ENCODE assay signal across 10 cellular contexts in genomic region chr1:160731564-160732349, GRCh38. TPM values are rescaled to one million over a fixed set of nuclear protein-coding genes. Genes with fewer than 3 reads are reported as not detected.
DNase-seq lines count a peak whose midpoint lies in the region; ATAC-seq and TF ChIP-seq lines count a peak whose summit lies in the region.
"Not testable (repeated sequence)": the region's sequence is repeated elsewhere in the genome, so short reads cannot be mapped to it uniquely, and the experiment has no call there.
"Had no signal": no experiment of that assay in that cellular context is flagged by ENCODE, and none has a peak within 500 bp of the region (broad histone marks: within the 10 kb centered on the region; RNA-seq: fewer than 3 reads in every experiment).

No MANE protein-coding gene starts in this region.

- peak overlapping the region; percentile 32 for H3K4me2 ChIP-seq in SU-DHL-6 (ENCODE audit: low read depth, low read length, poor library complexity, severe bottlenecking)

- peaks cover 33% of the 10 kb centered on the region for H3K9me3 Mint-ChIP-seq in activated T-helper 1 cell treated with anti-CD3 and anti-CD28 coated beads, Interleukin-12 subunit alpha, Interleukin-12 subunit beta, Interleukin-2, Interleukin-4 antibody, amounts not matched to agents 30 ng/mL and 10 ng/mL and 1 ng/mL, durations not matched to agents 14 hours and 24 hours and 36 hours
- peaks cover 19% of the 10 kb centered on the region for H3K9me3 Mint-ChIP-seq in dendritic cell treated with granulocyte-macrophage colony-stimulating factor and Interleukin-4, amounts not matched to agents 40 ng/mL and 50 ng/mL, for 4 days
- H3K9me3 Mint-ChIP-seq in stimulated activated memory B cell treated with anti-CD40 and anti-IgM and Interleukin-4, amounts not matched to agents 10 μg/mL and 1 μg/mL and 100 μg/mL, for 72 hours, result not testable (repeated sequence)

- not testable (repeated sequence) for TF ChIP-seq CTCF in GM06990 (IDR thresholded peaks at IDR 0.05; ENCODE audit: insufficient read depth, low read length, poor library complexity, severe bottlenecking); SU-DHL-6 (IDR thresholded peaks at IDR 0.05; ENCODE audit: insufficient read depth, low read length, poor library complexity, severe bottlenecking)

- not testable (repeated sequence) for H3F3A ChIP-seq in SU-DHL-6 (ENCODE audit: insufficient read depth)

- H3K36me3 Mint-ChIP-seq in activated T-helper 1 cell treated with anti-CD3 and anti-CD28 coated beads, Interleukin-12 subunit alpha, Interleukin-12 subunit beta, Interleukin-2, Interleukin-4 antibody, amounts not matched to agents 30 ng/mL and 10 ng/mL and 1 ng/mL, durations not matched to agents 14 hours and 24 hours and 36 hours (ENCODE audit: low read depth), result peaks cover 19% of the 10 kb centered on the region
- H3K36me3 Mint-ChIP-seq in dendritic cell treated with granulocyte-macrophage colony-stimulating factor and Interleukin-4, amounts not matched to agents 40 ng/mL and 50 ng/mL, for 4 days (ENCODE audit: low read depth), result not testable (repeated sequence)
- H3K36me3 Mint-ChIP-seq in stimulated activated memory B cell treated with anti-CD40 and anti-IgM and Interleukin-4, amounts not matched to agents 10 μg/mL and 1 μg/mL and 100 μg/mL, for 72 hours, result peaks cover 26% of the 10 kb centered on the region

- peak; percentile 31 for DNase-seq in GM06990 (ENCODE audit: extremely low read depth, insufficient read length)
- DNase-seq in activated T-helper 1 cell treated with anti-CD3 and anti-CD28 coated beads, Interleukin-12 subunit alpha, Interleukin-12 subunit beta, Interleukin-2, Interleukin-4 antibody, amounts not matched to agents 30 ng/mL and 10 ng/mL and 1 ng/mL, durations not matched to agents 14 hours and 24 hours and 36 hours (ENCODE audit: low spot score), result not testable (repeated sequence)

- ATAC-seq in GM19023 (IDR thresholded peaks at IDR 0.05; ENCODE audit: unreplicated experiment) (peak; percentile 65), HG02678 (IDR thresholded peaks at IDR 0.05; ENCODE audit: unreplicated experiment) (peak; percentile 66), HG03432 (IDR thresholded peaks at IDR 0.05; ENCODE audit: unreplicated experiment) (peak; percentile 41)
- ATAC-seq in stimulated activated memory B cell treated with anti-CD40 and anti-IgM and Interleukin-4, amounts not matched to agents 10 μg/mL and 1 μg/mL and 100 μg/mL, for 72 hours, result not testable (repeated sequence)

- intact Hi-C loops in activated T-helper 1 cell treated with anti-CD3 and anti-CD28 coated beads, Interleukin-12 subunit alpha, Interleukin-12 subunit beta, Interleukin-2, Interleukin-4 antibody, amounts not matched to agents 30 ng/mL and 10 ng/mL and 1 ng/mL, durations not matched to agents 14 hours and 24 hours and 36 hours (cut with micrococcal nuclease), result loop anchor here (1.0 kb wide), 2 partner anchors 9 to 13 kb away; no protein-coding TSS in a partner anchor
- intact Hi-C loops in dendritic cell treated with granulocyte-macrophage colony-stimulating factor and Interleukin-4, amounts not matched to agents 40 ng/mL and 50 ng/mL, for 4 days (cut with micrococcal nuclease), result not testable (repeated sequence)

- H3K79me2 ChIP-seq in SU-DHL-6 (ENCODE audit: insufficient read depth, low read length), result not testable (repeated sequence)

- H3K4me3 ChIP-seq in GM06990 (replicated peaks; ENCODE audit: low read depth, low read length); SU-DHL-6 (ENCODE audit: insufficient read depth, low read length, poor library complexity, severe bottlenecking): not testable (repeated sequence)

- not testable (repeated sequence) for H3K27me3 Mint-ChIP-seq in activated T-helper 1 cell treated with anti-CD3 and anti-CD28 coated beads, Interleukin-12 subunit alpha, Interleukin-12 subunit beta, Interleukin-2, Interleukin-4 antibody, amounts not matched to agents 30 ng/mL and 10 ng/mL and 1 ng/mL, durations not matched to agents 14 hours and 24 hours and 36 hours (ENCODE audit: insufficient read depth); dendritic cell treated with granulocyte-macrophage colony-stimulating factor and Interleukin-4, amounts not matched to agents 40 ng/mL and 50 ng/mL, for 4 days; stimulated activated memory B cell treated with anti-CD40 and anti-IgM and Interleukin-4, amounts not matched to agents 10 μg/mL and 1 μg/mL and 100 μg/mL, for 72 hours

- H3K27ac Mint-ChIP-seq in activated T-helper 1 cell treated with anti-CD3 and anti-CD28 coated beads, Interleukin-12 subunit alpha, Interleukin-12 subunit beta, Interleukin-2, Interleukin-4 antibody, amounts not matched to agents 30 ng/mL and 10 ng/mL and 1 ng/mL, durations not matched to agents 14 hours and 24 hours and 36 hours, result peak overlapping the region; percentile 78
- H3K27ac Mint-ChIP-seq in dendritic cell treated with granulocyte-macrophage colony-stimulating factor and Interleukin-4, amounts not matched to agents 40 ng/mL and 50 ng/mL, for 4 days, result peak overlapping the region; percentile 0
- H3K27ac Mint-ChIP-seq in stimulated activated memory B cell treated with anti-CD40 and anti-IgM and Interleukin-4, amounts not matched to agents 10 μg/mL and 1 μg/mL and 100 μg/mL, for 72 hours, result peak overlapping the region; percentile 68

- H3K4me3 Mint-ChIP-seq in activated T-helper 1 cell treated with anti-CD3 and anti-CD28 coated beads, Interleukin-12 subunit alpha, Interleukin-12 subunit beta, Interleukin-2, Interleukin-4 antibody, amounts not matched to agents 30 ng/mL and 10 ng/mL and 1 ng/mL, durations not matched to agents 14 hours and 24 hours and 36 hours; dendritic cell treated with granulocyte-macrophage colony-stimulating factor and Interleukin-4, amounts not matched to agents 40 ng/mL and 50 ng/mL, for 4 days; stimulated activated memory B cell treated with anti-CD40 and anti-IgM and Interleukin-4, amounts not matched to agents 10 μg/mL and 1 μg/mL and 100 μg/mL, for 72 hours: not testable (repeated sequence)

- not testable (repeated sequence) for H3K9me3 ChIP-seq in SU-DHL-6 (ENCODE audit: insufficient read depth, low read length)

- H3K27me3 ChIP-seq in GM06990 (replicated peaks; ENCODE audit: control insufficient read depth, insufficient read depth, low read length); SU-DHL-6 (ENCODE audit: low read length): not testable (repeated sequence)

- not testable (repeated sequence) for H3K9ac ChIP-seq in SU-DHL-6 (ENCODE audit: low read length)

- not testable (repeated sequence) for H3K36me3 ChIP-seq in GM06990 (ENCODE audit: control insufficient read depth, insufficient read depth, low read length); SU-DHL-6 (ENCODE audit: low read length)

- H3K9me2 ChIP-seq in SU-DHL-6 (replicated peaks; ENCODE audit: insufficient read depth, low read length), result not testable (repeated sequence)

- H2AFZ ChIP-seq in SU-DHL-6 (ENCODE audit: low read depth, low read length, severe bottlenecking), result not testable (repeated sequence)

- peaks cover 38% of the 10 kb centered on the region for H3K4me1 Mint-ChIP-seq in activated T-helper 1 cell treated with anti-CD3 and anti-CD28 coated beads, Interleukin-12 subunit alpha, Interleukin-12 subunit beta, Interleukin-2, Interleukin-4 antibody, amounts not matched to agents 30 ng/mL and 10 ng/mL and 1 ng/mL, durations not matched to agents 14 hours and 24 hours and 36 hours (ENCODE audit: low read depth)
- peaks cover 30% of the 10 kb centered on the region for H3K4me1 Mint-ChIP-seq in dendritic cell treated with granulocyte-macrophage colony-stimulating factor and Interleukin-4, amounts not matched to agents 40 ng/mL and 50 ng/mL, for 4 days (ENCODE audit: low read depth)
- peaks cover 30% of the 10 kb centered on the region for H3K4me1 Mint-ChIP-seq in stimulated activated memory B cell treated with anti-CD40 and anti-IgM and Interleukin-4, amounts not matched to agents 10 μg/mL and 1 μg/mL and 100 μg/mL, for 72 hours

- H3K27ac ChIP-seq in SU-DHL-6 (ENCODE audit: low read depth, low read length), result not testable (repeated sequence)

- H4K20me1 ChIP-seq in SU-DHL-6 (ENCODE audit: low read depth, low read length), result not testable (repeated sequence)

RNA-seq across cellular contexts. Expression of gene SLAMF7, which starts 7.3 kb away (rescaled TPM):
- total RNA-seq in activated T-helper 1 cell treated with anti-CD3 and anti-CD28 coated beads, Interleukin-12 subunit alpha, Interleukin-12 subunit beta, Interleukin-2, Interleukin-4 antibody, amounts not matched to agents 30 ng/mL and 10 ng/mL and 1 ng/mL, durations not matched to agents 14 hours and 24 hours and 36 hours, result 43.7 and 53.6 TPM in 2 replicates
- total RNA-seq: LHCN-M2 had no signal

RNA-seq across cellular contexts. Expression of gene CD48, which starts 20.1 kb away (rescaled TPM):
- 219 and 222 TPM in 2 replicates for total RNA-seq in activated T-helper 1 cell treated with anti-CD3 and anti-CD28 coated beads, Interleukin-12 subunit alpha, Interleukin-12 subunit beta, Interleukin-2, Interleukin-4 antibody, amounts not matched to agents 30 ng/mL and 10 ng/mL and 1 ng/mL, durations not matched to agents 14 hours and 24 hours and 36 hours
- total RNA-seq: A172, LHCN-M2 had no signal

Comparison
In these comparisons a context has a peak if more than half of its experiments do, and no peak if none do; other contexts are left out.
1. H3K27ac Mint-ChIP-seq: peak in every context shown above with its lines; median percentile 78 in activated T-helper 1 cell treated with anti-CD3 and anti-CD28 coated beads, Interleukin-12 subunit alpha, Interleukin-12 subunit beta, Interleukin-2, Interleukin-4 antibody, amounts not matched to agents 30 ng/mL and 10 ng/mL and 1 ng/mL, durations not matched to agents 14 hours and 24 hours and 36 hours; 68 in stimulated activated memory B cell treated with anti-CD40 and anti-IgM and Interleukin-4, amounts not matched to agents 10 μg/mL and 1 μg/mL and 100 μg/mL, for 72 hours; 0 in dendritic cell treated with granulocyte-macrophage colony-stimulating factor and Interleukin-4, amounts not matched to agents 40 ng/mL and 50 ng/mL, for 4 days.